ENCODE assay signal across 9 cellular contexts in the genomic region with DNA sequence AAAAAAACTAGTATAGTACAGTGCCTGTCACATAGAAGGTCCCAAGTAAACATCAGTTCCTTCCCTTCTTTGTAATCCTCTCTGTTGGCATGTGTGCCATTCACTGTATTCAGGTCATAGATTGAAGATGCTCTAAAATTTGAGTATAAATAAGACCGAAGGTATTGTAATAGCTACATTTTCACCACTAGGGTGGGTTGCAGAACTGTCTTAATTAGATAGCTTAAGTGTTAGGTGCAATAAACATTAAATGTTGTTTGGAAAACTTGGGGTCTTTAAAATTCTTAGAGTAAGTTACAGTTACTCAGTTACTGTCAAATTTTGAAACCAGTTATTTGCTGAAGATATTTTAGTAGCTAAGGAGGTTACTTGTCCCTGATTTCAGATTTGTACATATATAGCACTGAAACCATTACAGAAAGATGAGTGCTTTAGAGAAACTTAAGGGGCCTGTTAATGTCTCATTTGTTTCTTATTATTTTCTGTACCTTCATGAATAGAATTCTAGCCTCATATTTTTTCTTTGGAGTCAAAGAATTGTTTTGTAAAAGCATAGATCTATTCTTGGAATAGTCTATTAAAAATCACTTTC. TPM values are rescaled to one million over a fixed set of nuclear protein-coding genes. Genes with fewer than 3 reads are reported as not detected.
DNase-seq lines count a peak whose midpoint lies in the region; ATAC-seq and TF ChIP-seq lines count a peak whose summit lies in the region.
"Had no signal": no experiment of that assay in that cellular context is flagged by ENCODE, and none has a peak within 500 bp of the region (broad histone marks: within the 10 kb centered on the region; RNA-seq: fewer than 3 reads in every experiment).

No MANE protein-coding gene starts in this region.

- no peaks in the 10 kb centered on the region for H3K27me3 Mint-ChIP-seq in natural killer cell (ENCODE audit: low read depth in 2 of 2)
- H3K27me3 Mint-ChIP-seq in natural killer cell treated with Interleukin-12 subunit alpha and Interleukin-12 subunit beta and Interleukin-15 and Interleukin-18, amount 100 ng/mL, for 72 hours: no peaks in the 10 kb centered on the region
- no peaks in the 10 kb centered on the region for H3K27me3 Mint-ChIP-seq in endothelial cell (ENCODE audit: unreplicated experiment)

- intact Hi-C loops in natural killer cell (cut with micrococcal nuclease): loop anchor here (1.0 to 5.0 kb wide), 3 partner anchors 48 to 209 kb away; no protein-coding TSS in a partner anchor
- intact Hi-C loops in sciatic nerve (cut with DNase I): no loop called here

- H3K9me3 Mint-ChIP-seq in natural killer cell: peaks cover 0 to 5% of the 10 kb centered on the region in 2 donors
- H3K9me3 Mint-ChIP-seq in natural killer cell treated with Interleukin-12 subunit alpha and Interleukin-12 subunit beta and Interleukin-15 and Interleukin-18, amount 100 ng/mL, for 72 hours: peaks cover 5% of the 10 kb centered on the region
- peaks cover 6% of the 10 kb centered on the region for H3K9me3 Mint-ChIP-seq in endothelial cell (ENCODE audit: unreplicated experiment)

- peaks cover 7% of the 10 kb centered on the region for H3K36me3 Mint-ChIP-seq in natural killer cell
- peaks cover 7% of the 10 kb centered on the region for H3K36me3 Mint-ChIP-seq in natural killer cell treated with Interleukin-12 subunit alpha and Interleukin-12 subunit beta and Interleukin-15 and Interleukin-18, amount 100 ng/mL, for 72 hours
- peaks cover 5% of the 10 kb centered on the region for H3K36me3 Mint-ChIP-seq in endothelial cell (ENCODE audit: low read depth, unreplicated experiment)

- no peak overlapping the region for H3K4me3 Mint-ChIP-seq in natural killer cell
- H3K4me3 Mint-ChIP-seq in natural killer cell treated with Interleukin-12 subunit alpha and Interleukin-12 subunit beta and Interleukin-15 and Interleukin-18, amount 100 ng/mL, for 72 hours: no peak overlapping the region
- no peak overlapping the region for H3K4me3 Mint-ChIP-seq in endothelial cell (ENCODE audit: unreplicated experiment)

- no peak for DNase-seq in natural killer cell
- no peak for DNase-seq in natural killer cell treated with Interleukin-12 subunit alpha and Interleukin-12 subunit beta and Interleukin-15 and Interleukin-18, amount 100 ng/mL, for 72 hours (ENCODE audit: low spot score)
- peak; percentile 38 for DNase-seq in NOMO-1 treated with DMSO at 0.1 percent for 48 hours (lab: John Stamatoyannopoulos, UW; ENCODE audit: unreplicated experiment)
- DNase-seq in endothelial cell (ENCODE audit: low spot score): no peak
- DNase-seq in sciatic nerve (ENCODE audit: low spot score): no peak
- no peak for DNase-seq in stimulated activated CD4-positive, alpha-beta T cell treated with anti-CD3 and anti-CD28 coated beads, Interleukin-2, amount 100 ng/mL, for 24 hours

- ATAC-seq in natural killer cell (peak; percentile 37 to 89 (median 86)), sciatic nerve (peak; percentile 50), HG03571 (IDR thresholded peaks at IDR 0.05; ENCODE audit: unreplicated experiment) (no peak), GM21825 (IDR thresholded peaks at IDR 0.05; ENCODE audit: unreplicated experiment) (no peak)
- ATAC-seq in natural killer cell treated with Interleukin-12 subunit alpha and Interleukin-12 subunit beta and Interleukin-15 and Interleukin-18, amount 100 ng/mL, for 72 hours: no peak

- TF ChIP-seq CTCF in natural killer cell (IDR thresholded peaks at IDR 0.05): peak; percentile 62
- TF ChIP-seq CTCF in endothelial cell (IDR thresholded peaks at IDR 0.05; ENCODE audit: unreplicated experiment): peak; percentile 72

- peak overlapping the region in 1 of 2 donors; percentile 18 for H3K27ac Mint-ChIP-seq in natural killer cell
- H3K27ac Mint-ChIP-seq in natural killer cell treated with Interleukin-12 subunit alpha and Interleukin-12 subunit beta and Interleukin-15 and Interleukin-18, amount 100 ng/mL, for 72 hours: no peak overlapping the region
- no peak overlapping the region for H3K27ac Mint-ChIP-seq in endothelial cell (ENCODE audit: unreplicated experiment)
- H3K27ac Mint-ChIP-seq: activated naive CD4-positive, alpha-beta T cell treated with anti-CD3 and anti-CD28 coated beads, Interleukin-2, amount 50 U/mL, for 72 hours had no signal

- peaks cover 0 to 5% of the 10 kb centered on the region in 2 donors for H3K4me1 Mint-ChIP-seq in natural killer cell
- H3K4me1 Mint-ChIP-seq in natural killer cell treated with Interleukin-12 subunit alpha and Interleukin-12 subunit beta and Interleukin-15 and Interleukin-18, amount 100 ng/mL, for 72 hours (ENCODE audit: low read depth in 2 of 2): no peaks in the 10 kb centered on the region
- H3K4me1 Mint-ChIP-seq in endothelial cell (ENCODE audit: unreplicated experiment): no peaks in the 10 kb centered on the region

RNA-seq across cellular contexts. Expression of gene PER3, which starts 24.3 kb away (rescaled TPM):
- total RNA-seq in natural killer cell (10 to 100 TPM in 2 of 3 donors, 1 to 10 TPM in 1; 9.1 to 20.8 (median 19.2) TPM), endothelial cell (ENCODE audit: unreplicated experiment) (2.8 TPM), sciatic nerve (72.0 TPM)
- total RNA-seq in natural killer cell treated with Interleukin-12 subunit alpha and Interleukin-12 subunit beta and Interleukin-15 and Interleukin-18, amount 100 ng/mL, for 72 hours: 1 to 10 TPM; 1.6 to 3.7 TPM

RNA-seq across cellular contexts. Expression of gene VAMP3, which starts 37.3 kb away (rescaled TPM):
- total RNA-seq in natural killer cell (100 to 1,000 TPM in 1 of 3 donors, 10 to 100 TPM in 2; 86.9 to 110 (median 92.2) TPM), endothelial cell (ENCODE audit: unreplicated experiment) (91.0 TPM), sciatic nerve (143 TPM)
- total RNA-seq in natural killer cell treated with Interleukin-12 subunit alpha and Interleukin-12 subunit beta and Interleukin-15 and Interleukin-18, amount 100 ng/mL, for 72 hours: 10 to 100 TPM; 30.0 to 31.9 TPM

RNA-seq across cellular contexts. Expression of gene UTS2, which starts 44.5 kb away (rescaled TPM):
- 1 to 10 TPM; 3.9 to 7.7 (median 7.5) TPM for total RNA-seq in natural killer cell
- under 1 TPM; 0.70 to 0.78 TPM for total RNA-seq in natural killer cell treated with Interleukin-12 subunit alpha and Interleukin-12 subunit beta and Interleukin-15 and Interleukin-18, amount 100 ng/mL, for 72 hours
- total RNA-seq in endothelial cell (ENCODE audit: unreplicated experiment): not detected
- not detected for total RNA-seq in sciatic nerve

Comparison
In these comparisons a context has a peak if more than half of its experiments do, and no peak if none do; other contexts are left out.
1. ATAC-seq: peak in natural killer cell (3 of 3) and sciatic nerve (single experiment); none in natural killer cell treated with Interleukin-12 subunit alpha and Interleukin-12 subunit beta and Interleukin-15 and Interleukin-18, amount 100 ng/mL, for 72 hours (0 of 2), HG03571 (single experiment) and GM21825 (single experiment).